24 cellular contexts compared by ENCODE assay signal in the genomic region with DNA sequence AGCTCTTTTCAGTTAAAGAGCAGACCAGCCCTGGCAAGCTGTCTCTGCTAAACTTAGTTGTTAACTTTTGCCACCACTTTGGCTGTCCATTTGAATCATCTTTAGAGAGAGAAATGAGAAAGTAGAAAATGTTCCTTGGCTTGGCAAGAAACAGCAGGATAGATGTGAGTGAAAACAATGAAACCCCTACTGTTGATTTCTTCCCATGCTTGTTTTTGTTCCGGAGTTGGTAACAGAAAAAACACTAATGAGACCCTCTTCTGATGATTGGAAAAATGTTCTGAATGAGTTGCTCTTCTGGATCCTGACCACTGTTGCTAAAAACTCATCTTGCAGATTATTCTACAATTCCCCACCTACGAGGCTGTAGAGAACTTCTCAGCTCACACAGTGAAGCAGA.
A peak's percentile ranks its signal among the peaks of the same experiment; 100 is the strongest.
DNase-seq lines count a peak whose midpoint lies in the region; ATAC-seq, FAIRE-seq and TF ChIP-seq lines count a peak whose summit lies in the region.
"Had no signal": no experiment of that assay in that cellular context is flagged by ENCODE, and none has a peak within 500 bp of the region (broad histone marks: within the 10 kb centered on the region; RNA-seq: fewer than 3 reads in every experiment).

No MANE protein-coding gene starts in this region.

- no peaks in the 10 kb centered on the region for H3K4me1 ChIP-seq in H1 (replicated peaks in 1 of 4; ENCODE audit: control insufficient read depth in 3 of 4, insufficient read depth in 4 of 4, low read length in 3 of 4)
- H3K4me1 ChIP-seq: A549; BLaER1 treated with 17β-estradiol and CSF1 and Interleukin-3, amounts not matched to agents 10 nM and 100 nM had no signal

- H3K9ac ChIP-seq in H1 (replicated peaks in 1 of 4; ENCODE audit: extremely low read depth in 1 of 4, low read depth in 3 of 4, low read length in 3 of 4) = no peak overlapping the region
- H3K9ac ChIP-seq: BLaER1 treated with 17β-estradiol and CSF1 and Interleukin-3, amounts not matched to agents 10 nM and 100 nM had no signal

- H2BK12ac ChIP-seq in H1 (ENCODE audit: low read depth, low read length) = no peak overlapping the region

- no peak overlapping the region for H3K4me3 Mint-ChIP-seq in neural crest cell
- H3K4me3 Mint-ChIP-seq: CD4-positive, alpha-beta T cell had no signal

- no peak overlapping the region for H3K14ac ChIP-seq in H1 (ENCODE audit: insufficient read length)

- H4K20me1 ChIP-seq in H1 (replicated peaks in 1 of 2; ENCODE audit: control insufficient read depth in 1 of 2, insufficient read depth in 2 of 2, low read length in 2 of 2) = no peaks in the 10 kb centered on the region
- H4K20me1 ChIP-seq: BLaER1 treated with 17β-estradiol and CSF1 and Interleukin-3, amounts not matched to agents 10 nM and 100 nM had no signal

- H3K27me3 ChIP-seq in H1 (replicated peaks in 1 of 4; ENCODE audit: control insufficient read depth in 3 of 4, extremely low read depth in 1 of 4, insufficient read depth in 3 of 4, low read length in 3 of 4) = no peaks in the 10 kb centered on the region
- H3K27me3 ChIP-seq: BLaER1 treated with 17β-estradiol and CSF1 and Interleukin-3, amounts not matched to agents 10 nM and 100 nM; SJCRH30 had no signal

- TF ChIP-seq CTCF in H1 (IDR thresholded peaks at IDR 0.05; ENCODE audit: control extremely low read depth in 1 of 3, insufficient read depth in 1 of 3, low read depth in 1 of 3, low read length in 3 of 3) (no peak), neural crest cell (conservative IDR thresholded peaks at IDR 0.05) (no peak)

- POLR2A ChIA-PET in H1 (lab: Charles Lee; ENCODE audit: partially characterized antibody) = no interaction called here

- no peaks in the 10 kb centered on the region for H3K27me3 Mint-ChIP-seq in neural crest cell (ENCODE audit: low read depth)
- H3K27me3 Mint-ChIP-seq: CD4-positive, alpha-beta T cell had no signal

- H3K4me2 ChIP-seq in H1 (ENCODE audit: insufficient read depth in 1 of 2, low read depth in 2 of 2, low read length in 2 of 2) = no peak overlapping the region
- H3K4me2 ChIP-seq: A549; BLaER1 treated with 17β-estradiol and CSF1 and Interleukin-3, amounts not matched to agents 10 nM and 100 nM; PC-9 had no signal

- peak overlapping the region; percentile 38 for H3K27ac Mint-ChIP-seq in neural crest cell (ENCODE audit: unreplicated experiment)
- H3K27ac Mint-ChIP-seq: CD4-positive, alpha-beta T cell had no signal

- no peak overlapping the region for H3K27ac ChIP-seq in H1 (ENCODE audit: low read depth, low read length)
- H3K27ac ChIP-seq: A549; BLaER1 treated with 17β-estradiol and CSF1 and Interleukin-3, amounts not matched to agents 10 nM and 100 nM; PC-9 had no signal

- H3K23me2 ChIP-seq in H1 (ENCODE audit: low read depth, low read length) = no peaks in the 10 kb centered on the region

- H4K8ac ChIP-seq in H1 (ENCODE audit: extremely low read depth, insufficient read depth, low read length) = no peak overlapping the region

- no peak overlapping the region for H2BK20ac ChIP-seq in H1 (ENCODE audit: low read length)

- no peak for ATAC-seq in GM18520 (IDR thresholded peaks at IDR 0.05; ENCODE audit: unreplicated experiment)
- no peak for ATAC-seq in GM18909 (IDR thresholded peaks at IDR 0.05; ENCODE audit: poor library complexity, unreplicated experiment)
- no peak for ATAC-seq in GM18519 (IDR thresholded peaks at IDR 0.05; ENCODE audit: low FRiP score, unreplicated experiment)
- ATAC-seq: A549, Right ventricle myocardium inferior had no signal

- 0 out of 2 replicates have a peak overlapping the region, but pooled peaks have one; percentile 56 for H2AFZ ChIP-seq in H1 (ENCODE audit: low read length)
- H2AFZ ChIP-seq: PC-9 had no signal

- H4K91ac ChIP-seq in H1 (replicated peaks; ENCODE audit: insufficient read length, low read length) = no peak overlapping the region

- H3K9me3 ChIP-seq in H1 (ENCODE audit: insufficient read depth in 2 of 2, low read depth in 1 of 2, low read length in 1 of 2) = no peaks in the 10 kb centered on the region
- H3K9me3 ChIP-seq: A549; BLaER1 treated with 17β-estradiol and CSF1 and Interleukin-3, amounts not matched to agents 10 nM and 100 nM had no signal

- H2AK5ac ChIP-seq in H1 (ENCODE audit: low read depth, low read length) = no peak overlapping the region

- no peak overlapping the region for H3K23ac ChIP-seq in H1 (ENCODE audit: insufficient read length)

- H2BK15ac ChIP-seq in H1 (ENCODE audit: low read length) = no peak overlapping the region

- H3K56ac ChIP-seq in H1 (replicated peaks; ENCODE audit: insufficient read length, low read depth, low read length) = no peak overlapping the region

- no peak for TF ChIP-seq RAD21 in H1 (IDR thresholded peaks at IDR 0.05 in 1 of 2, conservative IDR thresholded peaks at IDR 0.05 in 1 of 2; ENCODE audit: low read depth in 2 of 2, low read length in 2 of 2)

- H3K79me1 ChIP-seq in H1 (ENCODE audit: low read depth, low read length) = no peaks in the 10 kb centered on the region

- H2BK120ac ChIP-seq in H1 (replicated peaks; ENCODE audit: low read depth, low read length) = no peak overlapping the region

- no peak for TF ChIP-seq POLR2A in H1 (IDR thresholded peaks at IDR 0.05; ENCODE audit: control extremely low read depth in 1 of 2, low read depth in 2 of 2, low read length in 2 of 2)

- no peaks in the 10 kb centered on the region for H3K36me3 Mint-ChIP-seq in neural crest cell (ENCODE audit: low read depth)

- TF ChIP-seq EP300 in H1 (IDR thresholded peaks at IDR 0.05; ENCODE audit: borderline replicate concordance in 1 of 2, low read depth in 2 of 2, low read length in 2 of 2) = no peak

- DNase-seq in brain pericyte (ENCODE audit: low read depth, low spot score) (peak; percentile 10), H1 (ENCODE audit: low read depth in 1 of 2, low spot score in 2 of 2) (no peak), neural crest cell (ENCODE audit: low read depth, low spot score) (no peak), smooth muscle cell of the brain vasculature (ENCODE audit: low read depth, low spot score) (peak; percentile 28)
- DNase-seq: AML-193; CD4-positive, alpha-beta T cell; COR-L47; KBM-7; MV-4-11; NCI-H1105 treated with DMSO at 0.1 percent for 48 hours; NCI-H2029; NCI-H446; NCI-H524 treated with DMSO at 0.1 percent for 48 hours; NCI-H774; PC-9 had no signal

- no peak overlapping the region for H3K4ac ChIP-seq in H1 (replicated peaks; ENCODE audit: insufficient read length, low read depth, low read length)

- H3K18ac ChIP-seq in H1 (ENCODE audit: extremely low read depth, low read length) = no peak overlapping the region

- FAIRE-seq in H1 (lab: Jason Lieb, UNC) = no peak
- FAIRE-seq: A549, GM18507, H54 had no signal

- H3K4me1 Mint-ChIP-seq in neural crest cell = peaks cover 15% of the 10 kb centered on the region

- no peaks in the 10 kb centered on the region for H3K79me2 ChIP-seq in H1 (ENCODE audit: control insufficient read depth in 1 of 2, insufficient read depth in 2 of 2, low read length in 2 of 2)

- no peaks in the 10 kb centered on the region for H3K9me3 Mint-ChIP-seq in neural crest cell

- CTCF ChIA-PET in H1 (lab: Charles Lee; ENCODE audit: partially characterized antibody) = no interaction called here

- 79% methylated on average over 2 of the region's 2 CpGs; no CpG with 5 or more reads in 1 of the 2 experiments for WGBS in H1 (ENCODE audit: extremely low coverage in 1 of 2, insufficient coverage in 1 of 2, insufficient read length in 1 of 2, insufficient replicate concordance in 2 of 2, low coverage in 1 of 2, low lambda C conversion rate in 2 of 2, missing lambda C conversion rate in 1 of 2), 2 experiments

- no peaks in the 10 kb centered on the region for H3K36me3 ChIP-seq in H1 (ENCODE audit: control insufficient read depth in 2 of 4, insufficient read depth in 4 of 4, low read length in 3 of 4)
- H3K36me3 ChIP-seq: BLaER1 treated with 17β-estradiol and CSF1 and Interleukin-3, amounts not matched to agents 10 nM and 100 nM; SJCRH30 had no signal

- H2BK5ac ChIP-seq in H1 (ENCODE audit: low read depth, low read length) = no peak overlapping the region

- no peak overlapping the region for H4K5ac ChIP-seq in H1 (ENCODE audit: insufficient read length, low read depth, low read length)

- H3K4me3 ChIP-seq in H1 (ENCODE audit: extremely low read depth in 1 of 4, insufficient read depth in 2 of 4, low read depth in 3 of 4, low read length in 4 of 4) = no peak overlapping the region
- H3K4me3 ChIP-seq: A549; BLaER1 treated with 17β-estradiol and CSF1 and Interleukin-3, amounts not matched to agents 10 nM and 100 nM; PC-9; SJCRH30 had no signal

TF ChIP-seq in H1, 55 proteins besides CTCF, POLR2A, EP300 and RAD21:
- no peak for TF ChIP-seq KDM1A (IDR thresholded peaks at IDR 0.05; ENCODE audit: borderline replicate concordance, low read length)

Comparison
In these comparisons a context has a peak if more than half of its experiments do, and no peak if none do; other contexts are left out.
1. DNase-seq: peak in brain pericyte (single experiment) and smooth muscle cell of the brain vasculature (single experiment); none in H1 (0 of 2) and neural crest cell (single experiment).